Comparison of ENCODE assay signal across 1 cellular context in genomic region chr5:113047733-113048652, GRCh38.
TF ChIP-seq lines count a peak whose summit lies in the region.

No MANE protein-coding gene starts in this region.

TF ChIP-seq in GM23338, 12 proteins besides CTCF, POLR2A, EP300 and RAD21 (continued from another document):
- TF ChIP-seq REST (IDR thresholded peaks at IDR 0.05; ENCODE audit: unreplicated experiment): no peak
- no peak for TF ChIP-seq STAT1 (IDR thresholded peaks at IDR 0.05; ENCODE audit: unreplicated experiment)
